Comparison of ENCODE assay signal across 9 cellular contexts in genomic region chr7:102288285-102288930, GRCh38. TPM values are rescaled to one million over a fixed set of nuclear protein-coding genes. Genes with fewer than 3 reads are reported as not detected.
A peak's percentile ranks its signal among the peaks of the same experiment; 100 is the strongest.
DNase-seq lines count a peak whose midpoint lies in the region; ATAC-seq and TF ChIP-seq lines count a peak whose summit lies in the region.
"Had no signal": no experiment of that assay in that cellular context is flagged by ENCODE, and none has a peak within 500 bp of the region (broad histone marks: within the 10 kb centered on the region; RNA-seq: fewer than 3 reads in every experiment).

No MANE protein-coding gene starts in this region.

- no peaks in the 10 kb centered on the region for H3K36me3 Mint-ChIP-seq in activated CD4-positive, alpha-beta T cell treated with anti-CD3 and anti-CD28 coated beads, Interleukin-2, amount 10 ng/mL, durations not matched to agents 7 days and 5 days (ENCODE audit: low read depth)

- no peak for DNase-seq in activated CD4-positive, alpha-beta T cell treated with anti-CD3 and anti-CD28 coated beads, Interleukin-2, amount 10 ng/mL, durations not matched to agents 7 days and 5 days
- DNase-seq in activated CD4-positive, alpha-beta T cell treated with anti-CD3 and anti-CD28 coated beads for 4 hours, result no peak
- no peak for DNase-seq in RWPE1 (ENCODE audit: low spot score)
- DNase-seq in fibroblast of peridontal ligament (ENCODE audit: extremely low read depth), result peak; percentile 8
- no peak for DNase-seq in stomach
- DNase-seq in NCI-H510A (lab: John Stamatoyannopoulos, UW), result no peak
- no peak for DNase-seq in NCI-H1048 (lab: John Stamatoyannopoulos, UW)
- DNase-seq: DMS153 had no signal

- H3K9me3 Mint-ChIP-seq in activated CD4-positive, alpha-beta T cell treated with anti-CD3 and anti-CD28 coated beads, Interleukin-2, amount 10 ng/mL, durations not matched to agents 7 days and 5 days, result no peaks in the 10 kb centered on the region

- H3K36me3 ChIP-seq in stomach, result no peaks in the 10 kb centered on the region

- H3K4me3 Mint-ChIP-seq in activated CD4-positive, alpha-beta T cell treated with anti-CD3 and anti-CD28 coated beads, Interleukin-2, amount 10 ng/mL, durations not matched to agents 7 days and 5 days, result peak overlapping the region; percentile 52

- H3K9me3 ChIP-seq in stomach, result no peaks in the 10 kb centered on the region

- H3K4me1 Mint-ChIP-seq in activated CD4-positive, alpha-beta T cell treated with anti-CD3 and anti-CD28 coated beads, Interleukin-2, amount 10 ng/mL, durations not matched to agents 7 days and 5 days, result peaks cover 28% of the 10 kb centered on the region

- peaks cover 0 to 23% (median 0%) of the 10 kb centered on the region in 3 donors for H3K27me3 ChIP-seq in stomach

- TF ChIP-seq POLR2A in stomach (IDR thresholded peaks at IDR 0.05), result no peak

- ATAC-seq in GM19023 (IDR thresholded peaks at IDR 0.05; ENCODE audit: unreplicated experiment), result no peak

- H3K27ac ChIP-seq in RWPE1 (peak overlapping the region; percentile 65), stomach (no peak overlapping the region)

- peaks cover 14 to 40% (median 34%) of the 10 kb centered on the region in 4 donors for H3K4me1 ChIP-seq in stomach

- no peak for TF ChIP-seq CTCF in RWPE1 (conservative IDR thresholded peaks at IDR 0.05; ENCODE audit: low read depth)
- TF ChIP-seq CTCF in stomach (IDR thresholded peaks at IDR 0.05), result no peak

- peak overlapping the region in 3 of 4 donors; percentile 77 to 80 (median 77) for H3K4me3 ChIP-seq in stomach

- TF ChIP-seq EP300 in stomach (IDR thresholded peaks at IDR 0.05), result no peak

- peaks cover 21% of the 10 kb centered on the region for H3K27me3 Mint-ChIP-seq in activated CD4-positive, alpha-beta T cell treated with anti-CD3 and anti-CD28 coated beads, Interleukin-2, amount 10 ng/mL, durations not matched to agents 7 days and 5 days

- POLR2A ChIA-PET in activated CD4-positive, alpha-beta T cell treated with anti-CD3 and anti-CD28 coated beads, Interleukin-2, amount 10 ng/mL, durations not matched to agents 7 days and 5 days (lab: Charles Lee), result no interaction called here
- POLR2A ChIA-PET in RWPE1 (lab: Yijun Ruan, JAX; ENCODE audit: low non-redundant PET), result no interaction called here

- intact Hi-C loops in stomach (cut with DNase I; ENCODE audit: low total_unique reads), result loop anchor here (10.0 kb wide), 1 partner anchor 176 kb away; the partner anchor contains the start of genes ALKBH4 and LRWD1

- CTCF ChIA-PET in activated CD4-positive, alpha-beta T cell treated with anti-CD3 and anti-CD28 coated beads, Interleukin-2, amount 10 ng/mL, durations not matched to agents 7 days and 5 days (lab: Charles Lee), result interaction anchor here (0.7 to 2.0 kb wide), 5 partner anchors 14 to 780 kb away, joined by 3 to 6 read pairs (median 3); no protein-coding TSS in a partner anchor
- CTCF ChIA-PET in RWPE1 (lab: Yijun Ruan, JAX), result interaction anchor here (0.5 to 1.5 kb wide), 4 partner anchors 9 to 105 kb away, joined by 3 to 7 read pairs (median 4); no protein-coding TSS in a partner anchor

- peak overlapping the region; percentile 68 for H3K27ac Mint-ChIP-seq in activated CD4-positive, alpha-beta T cell treated with anti-CD3 and anti-CD28 coated beads, Interleukin-2, amount 10 ng/mL, durations not matched to agents 7 days and 5 days

- WGBS in stomach, 5 donors, result 31 to 41% (median 38%) methylated on average over 8 to 10 of the region's 10 CpGs

RNA-seq across cellular contexts. Expression of gene SH2B2, which starts 1.7 kb away (rescaled TPM):
- total RNA-seq in activated CD4-positive, alpha-beta T cell treated with anti-CD3 and anti-CD28 coated beads, Interleukin-2, amount 10 ng/mL, durations not matched to agents 7 days and 5 days, result under 1 TPM; 0.12 to 0.50 TPM
- 10 to 100 TPM in 1 of 5 donors, 1 to 10 TPM in 2, under 1 TPM in 1, not detected in 1; 0.37 to 11.1 (median 6.5) TPM for total RNA-seq in stomach
- polyA plus RNA-seq in stomach, result 1 to 10 TPM; 2.3 to 2.7 (median 2.6) TPM
